13 cellular contexts compared by ENCODE assay signal in genomic region chr9:36802171-36802920, GRCh38.
A peak's percentile ranks its signal among the peaks of the same experiment; 100 is the strongest.
DNase-seq lines count a peak whose midpoint lies in the region; ATAC-seq, FAIRE-seq and TF ChIP-seq lines count a peak whose summit lies in the region.
"Had no signal": no experiment of that assay in that cellular context is flagged by ENCODE, and none has a peak within 500 bp of the region (broad histone marks: within the 10 kb centered on the region; RNA-seq: fewer than 3 reads in every experiment).

No MANE protein-coding gene starts in this region.

- no peaks in the 10 kb centered on the region for H3K9me3 Mint-ChIP-seq in neural crest cell
- H3K9me3 Mint-ChIP-seq: activated naive CD4-positive, alpha-beta T cell treated with anti-CD3 and anti-CD28 coated beads, Interleukin-2, amount 10 ng/mL, durations not matched to agents 7 days and 5 days had no signal

- no peak overlapping the region for H2BK120ac ChIP-seq in H1 (replicated peaks; ENCODE audit: low read depth, low read length)

- H3K27me3 ChIP-seq in H1 (replicated peaks in 1 of 4; ENCODE audit: control insufficient read depth in 3 of 4, extremely low read depth in 1 of 4, insufficient read depth in 3 of 4, low read length in 3 of 4) (no peaks in the 10 kb centered on the region), colonic mucosa (no peaks in the 10 kb centered on the region)
- H3K27me3 ChIP-seq: vagina had no signal

- TF ChIP-seq CTCF in H1 (IDR thresholded peaks at IDR 0.05; ENCODE audit: control extremely low read depth in 1 of 3, insufficient read depth in 1 of 3, low read depth in 1 of 3, low read length in 3 of 3) (no peak), neural crest cell (conservative IDR thresholded peaks at IDR 0.05) (no peak), colonic mucosa (IDR thresholded peaks at IDR 0.05) (no peak)

- TF ChIP-seq POLR2A in H1 (IDR thresholded peaks at IDR 0.05; ENCODE audit: control extremely low read depth in 1 of 2, low read depth in 2 of 2, low read length in 2 of 2), result no peak

- no peaks in the 10 kb centered on the region for H3K36me3 Mint-ChIP-seq in neural crest cell (ENCODE audit: low read depth)
- H3K36me3 Mint-ChIP-seq: activated naive CD4-positive, alpha-beta T cell treated with anti-CD3 and anti-CD28 coated beads, Interleukin-2, amount 10 ng/mL, durations not matched to agents 7 days and 5 days had no signal

- FAIRE-seq in H1 (lab: Jason Lieb, UNC), result no peak
- FAIRE-seq: frontal cortex had no signal

- H2BK5ac ChIP-seq in H1 (ENCODE audit: low read depth, low read length), result no peak overlapping the region

- H3K27ac ChIP-seq in H1 (ENCODE audit: low read depth, low read length) (no peak overlapping the region), colonic mucosa (no peak overlapping the region)
- H3K27ac ChIP-seq: vagina had no signal

- no peak for TF ChIP-seq EP300 in H1 (IDR thresholded peaks at IDR 0.05; ENCODE audit: borderline replicate concordance in 1 of 2, low read depth in 2 of 2, low read length in 2 of 2)

- no peak overlapping the region for H3K4ac ChIP-seq in H1 (replicated peaks; ENCODE audit: insufficient read length, low read depth, low read length)

- no peak overlapping the region for H3K23ac ChIP-seq in H1 (ENCODE audit: insufficient read length)

- H2AFZ ChIP-seq in H1 (ENCODE audit: low read length), result peak overlapping the region; percentile 85; the same call in 1 of the 2 replicates

- no peaks in the 10 kb centered on the region for H3K79me2 ChIP-seq in H1 (ENCODE audit: control insufficient read depth in 1 of 2, insufficient read depth in 2 of 2, low read length in 2 of 2)

- H3K14ac ChIP-seq in H1 (ENCODE audit: insufficient read length), result no peak overlapping the region

- H3K18ac ChIP-seq in H1 (ENCODE audit: extremely low read depth, low read length), result no peak overlapping the region

- CTCF ChIA-PET in H1 (lab: Charles Lee; ENCODE audit: partially characterized antibody), result interaction anchor here (0.7 to 8.2 kb wide), 4 partner anchors 11 to 178 kb away, joined by 3 to 86 read pairs (median 4); no protein-coding TSS in a partner anchor

- no peak overlapping the region; the same call in 1 of the 2 replicates for H2BK15ac ChIP-seq in H1 (ENCODE audit: low read length)

- TF ChIP-seq RAD21 in H1 (IDR thresholded peaks at IDR 0.05 in 1 of 2, conservative IDR thresholded peaks at IDR 0.05 in 1 of 2; ENCODE audit: low read depth in 2 of 2, low read length in 2 of 2), result no peak

- H4K8ac ChIP-seq in H1 (ENCODE audit: extremely low read depth, insufficient read depth, low read length), result no peak overlapping the region

- no peak overlapping the region for H2BK20ac ChIP-seq in H1 (ENCODE audit: low read length)

- no peak for ATAC-seq in GM18858 (IDR thresholded peaks at IDR 0.05; ENCODE audit: unreplicated experiment)
- ATAC-seq in GM21515 (IDR thresholded peaks at IDR 0.05; ENCODE audit: unreplicated experiment), result no peak

- H3K36me3 ChIP-seq in H1 (ENCODE audit: control insufficient read depth in 2 of 4, insufficient read depth in 4 of 4, low read length in 3 of 4), result no peaks in the 10 kb centered on the region
- H3K36me3 ChIP-seq in colonic mucosa, result no peaks in the 10 kb centered on the region
- H3K36me3 ChIP-seq: vagina had no signal

- intact Hi-C loops in colonic mucosa (cut with DNase I), result no loop called here

- no peaks in the 10 kb centered on the region for H3K79me1 ChIP-seq in H1 (ENCODE audit: low read depth, low read length)

- H2AK5ac ChIP-seq in H1 (ENCODE audit: low read depth, low read length), result no peak overlapping the region

- H3K4me2 ChIP-seq in H1 (ENCODE audit: insufficient read depth in 1 of 2, low read depth in 2 of 2, low read length in 2 of 2), result no peak overlapping the region

- peak overlapping the region; percentile 7 for H3K4me3 Mint-ChIP-seq in neural crest cell
- H3K4me3 Mint-ChIP-seq: activated naive CD4-positive, alpha-beta T cell treated with anti-CD3 and anti-CD28 coated beads, Interleukin-2, amount 10 ng/mL, durations not matched to agents 7 days and 5 days had no signal

- H3K4me3 ChIP-seq in H1 (ENCODE audit: extremely low read depth in 1 of 4, insufficient read depth in 2 of 4, low read depth in 3 of 4, low read length in 4 of 4) (no peak overlapping the region), colonic mucosa (no peak overlapping the region)
- H3K4me3 ChIP-seq: vagina had no signal

- H3K4me1 Mint-ChIP-seq in neural crest cell, result peaks cover 34% of the 10 kb centered on the region
- H3K4me1 Mint-ChIP-seq: activated naive CD4-positive, alpha-beta T cell treated with anti-CD3 and anti-CD28 coated beads, Interleukin-2, amount 10 ng/mL, durations not matched to agents 7 days and 5 days had no signal

- H4K5ac ChIP-seq in H1 (ENCODE audit: insufficient read length, low read depth, low read length), result no peak overlapping the region

- H3K27me3 Mint-ChIP-seq in neural crest cell (ENCODE audit: low read depth), result peaks cover 7% of the 10 kb centered on the region

- DNase-seq in COR-L47 (lab: John Stamatoyannopoulos, UW) (peak; percentile 5), NCI-H2171 treated with DMSO at 0.1 percent for 48 hours (lab: John Stamatoyannopoulos, UW) (peak; percentile 24), H1 (ENCODE audit: low read depth in 1 of 2, low spot score in 2 of 2) (no peak), neural crest cell (ENCODE audit: low read depth, low spot score) (no peak), colonic mucosa (no peak)
- DNase-seq in stimulated activated naive CD4-positive, alpha-beta T cell (lab: John Stamatoyannopoulos, UW), result no peak
- DNase-seq: activated CD4-positive, CD25-positive, alpha-beta regulatory T cell; activated naive CD4-positive, alpha-beta T cell treated with anti-CD3 and anti-CD28 coated beads, Interleukin-2, amount 10 ng/mL, durations not matched to agents 7 days and 5 days; stimulated activated CD4-positive, alpha-beta T cell treated with anti-CD3 and anti-CD28 coated beads, Interleukin-4, amount 100 ng/mL, for 1 hour had no signal

- peak overlapping the region; percentile 68 for H3K27ac Mint-ChIP-seq in neural crest cell (ENCODE audit: unreplicated experiment)
- H3K27ac Mint-ChIP-seq: activated naive CD4-positive, alpha-beta T cell treated with anti-CD3 and anti-CD28 coated beads, Interleukin-2, amount 10 ng/mL, durations not matched to agents 7 days and 5 days had no signal

- no peaks in the 10 kb centered on the region for H3K23me2 ChIP-seq in H1 (ENCODE audit: low read depth, low read length)

- H3K9me3 ChIP-seq in H1 (ENCODE audit: insufficient read depth in 2 of 2, low read depth in 1 of 2, low read length in 1 of 2), result no peaks in the 10 kb centered on the region
- no peaks in the 10 kb centered on the region for H3K9me3 ChIP-seq in colonic mucosa
- H3K9me3 ChIP-seq: vagina had no signal

- H2BK12ac ChIP-seq in H1 (ENCODE audit: low read depth, low read length), result no peak overlapping the region

- H4K91ac ChIP-seq in H1 (replicated peaks; ENCODE audit: insufficient read length, low read length), result no peak overlapping the region

- no peak overlapping the region for H3K56ac ChIP-seq in H1 (replicated peaks; ENCODE audit: insufficient read length, low read depth, low read length)

- no peaks in the 10 kb centered on the region for H4K20me1 ChIP-seq in H1 (replicated peaks in 1 of 2; ENCODE audit: control insufficient read depth in 1 of 2, insufficient read depth in 2 of 2, low read length in 2 of 2)

- 85% methylated on average over 16 of the region's 16 CpGs; no CpG with 5 or more reads in 1 of the 2 experiments for WGBS in H1 (ENCODE audit: extremely low coverage in 1 of 2, insufficient coverage in 1 of 2, insufficient read length in 1 of 2, insufficient replicate concordance in 2 of 2, low coverage in 1 of 2, low lambda C conversion rate in 2 of 2, missing lambda C conversion rate in 1 of 2), 2 experiments

- no peak overlapping the region for H3K9ac ChIP-seq in H1 (replicated peaks in 1 of 4; ENCODE audit: extremely low read depth in 1 of 4, low read depth in 3 of 4, low read length in 3 of 4)
- no peak overlapping the region for H3K9ac ChIP-seq in colonic mucosa (ENCODE audit: low read depth in 2 of 2, low read length in 2 of 2)

- POLR2A ChIA-PET in H1 (lab: Charles Lee; ENCODE audit: partially characterized antibody), result interaction anchor here (1.6 kb wide), 1 partner anchor 13 kb away, joined by 3 read pairs; no protein-coding TSS in a partner anchor

- H3K4me1 ChIP-seq in H1 (replicated peaks in 1 of 4; ENCODE audit: control insufficient read depth in 3 of 4, insufficient read depth in 4 of 4, low read length in 3 of 4) (peaks cover 0 to 5% (median 0%) of the 10 kb centered on the region in 4 experiments; a peak in 2 of 7 replicates), colonic mucosa (no peaks in the 10 kb centered on the region)
- H3K4me1 ChIP-seq: vagina had no signal

TF ChIP-seq in H1, 55 proteins besides CTCF, POLR2A, EP300 and RAD21:
- no peak for TF ChIP-seq HDAC6 (IDR thresholded peaks at IDR 0.05; ENCODE audit: low read depth, low read length)
- TF ChIP-seq ATF2 (IDR thresholded peaks at IDR 0.05; ENCODE audit: low read length), result no peak
- no peak for TF ChIP-seq NANOG (IDR thresholded peaks at IDR 0.05; ENCODE audit: insufficient read depth, low read depth, low read length, poor library complexity, severe bottlenecking)
TF ChIP-seq in H1: peak in this region for 0.

Comparison
In these comparisons a context has a peak if more than half of its experiments do, and no peak if none do; other contexts are left out.
1. DNase-seq: peak in COR-L47 (single experiment) and NCI-H2171 treated with DMSO at 0.1 percent for 48 hours (single experiment); none in H1 (0 of 2), neural crest cell (single experiment), stimulated activated naive CD4-positive, alpha-beta T cell (0 of 6) and colonic mucosa (single experiment).